Comparison of ENCODE assay signal across 9 cellular contexts in the genomic region with DNA sequence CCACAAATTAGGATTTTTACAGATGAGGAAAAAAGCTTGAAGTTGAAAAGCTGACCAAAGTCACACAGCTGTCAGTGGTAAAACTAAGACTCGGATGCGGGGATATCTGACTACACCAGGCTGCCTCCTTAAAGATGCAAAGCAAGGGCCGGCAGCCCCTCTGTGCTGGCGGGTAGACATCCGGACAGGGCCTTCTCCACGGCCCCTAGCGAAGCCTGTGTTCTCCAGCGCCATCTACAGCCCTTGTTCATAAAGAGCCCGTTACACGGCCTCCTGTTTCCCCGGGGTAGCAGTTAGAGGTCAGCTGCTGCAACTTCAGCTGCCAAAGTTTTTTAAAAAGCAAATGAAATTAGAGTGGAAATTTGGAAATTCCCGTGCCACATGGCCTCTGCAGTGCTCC.
A peak's percentile ranks its signal among the peaks of the same experiment; 100 is the strongest.
DNase-seq lines count a peak whose midpoint lies in the region; ATAC-seq and TF ChIP-seq lines count a peak whose summit lies in the region.
"Had no signal": no experiment of that assay in that cellular context is flagged by ENCODE, and none has a peak within 500 bp of the region (broad histone marks: within the 10 kb centered on the region; RNA-seq: fewer than 3 reads in every experiment).

No MANE protein-coding gene starts in this region.

- H3K9me3 ChIP-seq in left ventricle myocardium inferior (replicated peaks): no peaks in the 10 kb centered on the region
- no peaks in the 10 kb centered on the region for H3K9me3 ChIP-seq in sigmoid colon
- H3K9me3 ChIP-seq: thoracic aorta had no signal

- H3K9me3 Mint-ChIP-seq in activated CD4-positive, alpha-beta T cell treated with anti-CD3 and anti-CD28 coated beads for 36 hours (ENCODE audit: low read depth): no peaks in the 10 kb centered on the region
- peaks cover 12% of the 10 kb centered on the region for H3K9me3 Mint-ChIP-seq in WTC11

- no peaks in the 10 kb centered on the region for H3K36me3 ChIP-seq in left ventricle myocardium inferior
- H3K36me3 ChIP-seq in sigmoid colon: no peaks in the 10 kb centered on the region
- H3K36me3 ChIP-seq: thoracic aorta had no signal

- no peak overlapping the region for H3K27ac Mint-ChIP-seq in activated CD4-positive, alpha-beta T cell treated with anti-CD3 and anti-CD28 coated beads for 36 hours
- H3K27ac Mint-ChIP-seq in WTC11: no peak overlapping the region

- CTCF ChIA-PET in activated CD4-positive, alpha-beta T cell treated with anti-CD3 and anti-CD28 coated beads for 36 hours (lab: Charles Lee): no interaction called here
- CTCF ChIA-PET in WTC11 (lab: Charles Lee): interaction anchor here (0.6 to 2.6 kb wide), 11 partner anchors 12 to 316 kb away, joined by 3 to 13 read pairs (median 4); no protein-coding TSS in a partner anchor

- no peaks in the 10 kb centered on the region for H3K36me3 Mint-ChIP-seq in activated CD4-positive, alpha-beta T cell treated with anti-CD3 and anti-CD28 coated beads for 36 hours (ENCODE audit: low read depth)
- peaks cover 2% of the 10 kb centered on the region for H3K36me3 Mint-ChIP-seq in WTC11

- H3K4me3 Mint-ChIP-seq in activated CD4-positive, alpha-beta T cell treated with anti-CD3 and anti-CD28 coated beads for 36 hours: no peak overlapping the region
- no peak overlapping the region for H3K4me3 Mint-ChIP-seq in WTC11

- peak; percentile 63 for DNase-seq in activated CD4-positive, alpha-beta T cell treated with anti-CD3 and anti-CD28 coated beads for 36 hours
- DNase-seq in activated CD4-positive, alpha-beta T cell treated with anti-CD3 and anti-CD28 coated beads, Interleukin-2, amount 50 U/mL, for 1 hour: no peak
- DNase-seq in WTC11 (ENCODE audit: low spot score): peak; percentile 87
- peak; percentile 38 for DNase-seq in left ventricle myocardium inferior
- DNase-seq in sigmoid colon: peak; percentile 71

- 10 to 16% methylated on average over 12 of the region's 12 CpGs for WGBS in sigmoid colon, 2 donors

- peak; percentile 54 for TF ChIP-seq CTCF in WTC11 (IDR thresholded peaks at IDR 0.05)
- TF ChIP-seq CTCF in left ventricle myocardium inferior (IDR thresholded peaks at IDR 0.05; ENCODE audit: borderline replicate concordance): peak; percentile 74
- peak; percentile 12 to 74 (median 38) for TF ChIP-seq CTCF in sigmoid colon (IDR thresholded peaks at IDR 0.05)

- no peak for TF ChIP-seq POLR2A in sigmoid colon (IDR thresholded peaks at IDR 0.05)

- intact Hi-C loops in activated CD4-positive, alpha-beta T cell treated with anti-CD3 and anti-CD28 coated beads for 36 hours (cut with DNase I, micrococcal nuclease): loop anchor here in 1 of 2 experiments (5.0 kb wide), 1 partner anchor 302 kb away; no protein-coding TSS in a partner anchor
- intact Hi-C loops in left ventricle myocardium inferior (cut with micrococcal nuclease): no loop called here
- intact Hi-C loops in sigmoid colon (cut with DNase I): loop anchor here (5.0 kb wide), 1 partner anchor 297 kb away; no protein-coding TSS in a partner anchor

- peaks cover 4% of the 10 kb centered on the region for H3K27me3 Mint-ChIP-seq in activated CD4-positive, alpha-beta T cell treated with anti-CD3 and anti-CD28 coated beads for 36 hours
- H3K27me3 Mint-ChIP-seq in WTC11 (ENCODE audit: low read depth): no peaks in the 10 kb centered on the region

- ATAC-seq in activated CD4-positive, alpha-beta T cell treated with anti-CD3 and anti-CD28 coated beads for 36 hours: peak; percentile 70
- ATAC-seq in GM21529 (IDR thresholded peaks at IDR 0.05; ENCODE audit: unreplicated experiment) (peak; percentile 97), HG03575 (IDR thresholded peaks at IDR 0.05; ENCODE audit: extremely low read depth, insufficient number of reproducible peaks, low FRiP score, unreplicated experiment) (peak; percentile 80), WTC11 (peak; percentile 100), GM18873 (IDR thresholded peaks at IDR 0.05; ENCODE audit: low FRiP score, unreplicated experiment) (no peak)

- POLR2A ChIA-PET in activated CD4-positive, alpha-beta T cell treated with anti-CD3 and anti-CD28 coated beads for 36 hours (lab: Charles Lee): no interaction called here
- POLR2A ChIA-PET in WTC11 (lab: Charles Lee): no interaction called here

- no peaks in the 10 kb centered on the region for H3K4me1 Mint-ChIP-seq in activated CD4-positive, alpha-beta T cell treated with anti-CD3 and anti-CD28 coated beads for 36 hours
- H3K4me1 Mint-ChIP-seq in WTC11: peaks cover 7% of the 10 kb centered on the region

- H3K27ac ChIP-seq in left ventricle myocardium inferior (replicated peaks) (no peak overlapping the region), sigmoid colon (no peak overlapping the region)
- H3K27ac ChIP-seq: thoracic aorta had no signal

- TF ChIP-seq EP300 in sigmoid colon (IDR thresholded peaks at IDR 0.05): no peak

- H3K27me3 ChIP-seq in left ventricle myocardium inferior (ENCODE audit: low read depth) (no peaks in the 10 kb centered on the region), sigmoid colon (no peaks in the 10 kb centered on the region)

- H3K4me1 ChIP-seq in left ventricle myocardium inferior: peaks cover 5% of the 10 kb centered on the region
- peaks cover 0 to 12% (median 8%) of the 10 kb centered on the region in 4 donors for H3K4me1 ChIP-seq in sigmoid colon

- H3K4me3 ChIP-seq in left ventricle myocardium inferior: no peak overlapping the region
- no peak overlapping the region for H3K4me3 ChIP-seq in sigmoid colon
- H3K4me3 ChIP-seq: thoracic aorta had no signal

TF ChIP-seq in WTC11, 78 proteins besides CTCF, POLR2A, EP300 and RAD21:
- TF ChIP-seq, protein P1, sequence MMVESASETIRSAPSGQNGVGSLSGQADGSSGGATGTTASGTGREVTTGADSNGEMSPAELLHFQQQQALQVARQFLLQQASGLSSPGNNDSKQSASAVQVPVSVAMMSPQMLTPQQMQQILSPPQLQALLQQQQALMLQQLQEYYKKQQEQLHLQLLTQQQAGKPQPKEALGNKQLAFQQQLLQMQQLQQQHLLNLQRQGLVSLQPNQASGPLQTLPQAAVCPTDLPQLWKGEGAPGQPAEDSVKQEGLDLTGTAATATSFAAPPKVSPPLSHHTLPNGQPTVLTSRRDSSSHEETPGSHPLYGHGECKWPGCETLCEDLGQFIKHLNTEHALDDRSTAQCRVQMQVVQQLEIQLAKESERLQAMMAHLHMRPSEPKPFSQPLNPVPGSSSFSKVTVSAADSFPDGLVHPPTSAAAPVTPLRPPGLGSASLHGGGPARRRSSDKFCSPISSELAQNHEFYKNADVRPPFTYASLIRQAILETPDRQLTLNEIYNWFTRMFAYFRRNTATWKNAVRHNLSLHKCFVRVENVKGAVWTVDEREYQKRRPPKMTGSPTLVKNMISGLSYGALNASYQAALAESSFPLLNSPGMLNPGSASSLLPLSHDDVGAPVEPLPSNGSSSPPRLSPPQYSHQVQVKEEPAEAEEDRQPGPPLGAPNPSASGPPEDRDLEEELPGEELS (CRISPR knock-in tag; IDR thresholded peaks at IDR 0.05): no peak
- TF ChIP-seq, protein P2, sequence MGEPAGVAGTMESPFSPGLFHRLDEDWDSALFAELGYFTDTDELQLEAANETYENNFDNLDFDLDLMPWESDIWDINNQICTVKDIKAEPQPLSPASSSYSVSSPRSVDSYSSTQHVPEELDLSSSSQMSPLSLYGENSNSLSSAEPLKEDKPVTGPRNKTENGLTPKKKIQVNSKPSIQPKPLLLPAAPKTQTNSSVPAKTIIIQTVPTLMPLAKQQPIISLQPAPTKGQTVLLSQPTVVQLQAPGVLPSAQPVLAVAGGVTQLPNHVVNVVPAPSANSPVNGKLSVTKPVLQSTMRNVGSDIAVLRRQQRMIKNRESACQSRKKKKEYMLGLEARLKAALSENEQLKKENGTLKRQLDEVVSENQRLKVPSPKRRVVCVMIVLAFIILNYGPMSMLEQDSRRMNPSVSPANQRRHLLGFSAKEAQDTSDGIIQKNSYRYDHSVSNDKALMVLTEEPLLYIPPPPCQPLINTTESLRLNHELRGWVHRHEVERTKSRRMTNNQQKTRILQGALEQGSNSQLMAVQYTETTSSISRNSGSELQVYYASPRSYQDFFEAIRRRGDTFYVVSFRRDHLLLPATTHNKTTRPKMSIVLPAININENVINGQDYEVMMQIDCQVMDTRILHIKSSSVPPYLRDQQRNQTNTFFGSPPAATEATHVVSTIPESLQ (CRISPR knock-in tag; IDR thresholded peaks at IDR 0.05): no peak
- TF ChIP-seq ZNF396 (CRISPR knock-in tag; IDR thresholded peaks at IDR 0.05; ENCODE audit: borderline replicate concordance) (no peak), ETV6 (CRISPR knock-in tag; IDR thresholded peaks at IDR 0.05) (peak; percentile 55; the same call in 1 of the 2 replicates)
